ENCODE assay signal across 9 cellular contexts in the genomic region with DNA sequence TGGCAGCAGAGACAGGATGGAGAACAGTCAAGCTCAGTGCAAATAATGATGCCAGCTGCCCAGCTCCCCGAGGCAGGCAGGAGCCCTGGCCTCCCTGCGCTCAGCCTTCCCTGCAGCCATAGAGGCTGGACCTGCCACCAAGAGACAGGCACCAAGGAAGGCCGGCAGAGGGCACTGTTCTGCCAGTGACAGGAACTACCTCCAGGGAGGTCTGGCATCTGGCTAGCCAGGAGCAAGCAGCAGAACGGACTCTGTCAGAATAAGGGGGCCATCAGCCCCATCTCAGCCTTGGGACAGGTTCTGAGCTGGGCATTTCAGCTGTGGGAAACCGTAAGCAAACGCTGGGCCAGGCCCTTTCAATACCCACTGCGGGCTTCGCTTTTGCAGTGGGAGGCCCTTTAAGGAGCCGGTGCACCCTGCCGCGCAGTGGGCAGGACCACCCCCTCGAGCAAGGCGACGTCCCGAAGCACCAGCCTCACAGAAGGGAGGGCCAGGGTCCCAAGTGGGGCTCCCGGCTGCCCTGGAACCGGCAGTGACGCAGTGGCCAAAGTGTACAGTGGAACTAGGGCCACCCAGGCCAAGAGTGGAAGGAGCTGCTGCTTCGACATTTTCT. TPM values are rescaled to one million over a fixed set of nuclear protein-coding genes. Genes with fewer than 3 reads are reported as not detected.
A peak's percentile ranks its signal among the peaks of the same experiment; 100 is the strongest.
DNase-seq lines count a peak whose midpoint lies in the region; ATAC-seq and TF ChIP-seq lines count a peak whose summit lies in the region.
"Had no signal": no experiment of that assay in that cellular context is flagged by ENCODE, and none has a peak within 500 bp of the region (broad histone marks: within the 10 kb centered on the region; RNA-seq: fewer than 3 reads in every experiment).

No MANE protein-coding gene starts in this region.

- peaks cover 0 to 6% (median 0%) of the 10 kb centered on the region in 12 donors for H3K4me1 ChIP-seq in heart left ventricle

- H3K27ac Mint-ChIP-seq in activated naive CD4-positive, alpha-beta T cell treated with anti-CD3 and anti-CD28 coated beads, Interleukin-2, amount 50 U/mL, for 72 hours = no peak overlapping the region

- ATAC-seq in activated naive CD4-positive, alpha-beta T cell treated with anti-CD3 and anti-CD28 coated beads, Interleukin-2, amount 50 U/mL, for 72 hours = peak; percentile 92 to 97
- ATAC-seq in heart left ventricle = peak; percentile 49 to 89 (median 82)
- ATAC-seq in GM21360 (IDR thresholded peaks at IDR 0.05; ENCODE audit: unreplicated experiment) = no peak
- ATAC-seq in GM19463 (IDR thresholded peaks at IDR 0.05; ENCODE audit: unreplicated experiment) = no peak

- H3K9me3 Mint-ChIP-seq in activated naive CD4-positive, alpha-beta T cell treated with anti-CD3 and anti-CD28 coated beads, Interleukin-2, amount 50 U/mL, for 72 hours = no peaks in the 10 kb centered on the region

- no peak overlapping the region for H3K27ac ChIP-seq in heart left ventricle

- peaks cover 0 to 11% (median under 1%) of the 10 kb centered on the region in 9 donors for H3K36me3 ChIP-seq in heart left ventricle

- intact Hi-C loops in heart left ventricle (cut with DNase I) = loop anchor here in 1 of 10 donors (5.0 kb wide), 1 partner anchor 210 kb away; no protein-coding TSS in a partner anchor

- WGBS in heart left ventricle, 4 donors = 63 to 77% (median 66%) methylated on average over 13 to 19 of the region's 19 CpGs

- no peaks in the 10 kb centered on the region for H3K9me3 ChIP-seq in heart left ventricle

- TF ChIP-seq POLR2A in heart left ventricle (IDR thresholded peaks at IDR 0.05) = no peak

- H3K27me3 ChIP-seq in heart left ventricle = peaks cover 0 to 33% (median 4%) of the 10 kb centered on the region in 9 donors

- no peak overlapping the region for H3K4me3 ChIP-seq in heart left ventricle

- peaks cover 0 to 2% of the 10 kb centered on the region in 2 donors for H3K36me3 Mint-ChIP-seq in activated naive CD4-positive, alpha-beta T cell treated with anti-CD3 and anti-CD28 coated beads, Interleukin-2, amount 50 U/mL, for 72 hours

- in situ Hi-C loops in KBM-7 (cut with MboI; ENCODE audit: low pct_unique_long_range_greater_than_20kb, low sequenced_read_pairs) = no loop called here

- DNase-seq in D341Med (ENCODE audit: low spot score) (peak; percentile 86), KBM-7 (peak; percentile 74), SKM-1 treated with dmso at 0.1 percent for 144 hours (lab: John Stamatoyannopoulos, UW; ENCODE audit: unreplicated experiment) (peak; percentile 52), heart left ventricle (peak; percentile 70 to 89 (median 82)), retina (peak; percentile 74)
- DNase-seq in activated naive CD4-positive, alpha-beta T cell treated with anti-CD3 and anti-CD28 coated beads, Interleukin-2, amount 50 U/mL, for 72 hours (ENCODE audit: low spot score in 2 of 2) = peak; percentile 77 to 82

- peak; percentile 54 to 84 (median 74) for TF ChIP-seq CTCF in heart left ventricle (IDR thresholded peaks at IDR 0.05)

RNA-seq across cellular contexts. Expression of a gene that starts 18.2 kb away (rescaled TPM):
- 10 to 100 TPM; 20.8 to 23.3 TPM for total RNA-seq in activated naive CD4-positive, alpha-beta T cell treated with anti-CD3 and anti-CD28 coated beads, Interleukin-2, amount 50 U/mL, for 72 hours
- 10 to 100 TPM; 18.9 to 33.8 (median 25.8) TPM for total RNA-seq in heart left ventricle
- polyA plus RNA-seq in heart left ventricle = 10 to 100 TPM; 18.4 to 36.7 TPM

RNA-seq across cellular contexts. Expression of a gene that starts 54.2 kb away (rescaled TPM):
- total RNA-seq in activated naive CD4-positive, alpha-beta T cell treated with anti-CD3 and anti-CD28 coated beads, Interleukin-2, amount 50 U/mL, for 72 hours = not detected
- not detected for total RNA-seq in heart left ventricle
- not detected for polyA plus RNA-seq in heart left ventricle
- total RNA-seq: activated CD8-positive, alpha-beta memory T cell treated with anti-CD3 and anti-CD28 coated beads for 36 hours had no signal

RNA-seq across cellular contexts. Expression of a gene that starts 59.1 kb away (rescaled TPM):
- total RNA-seq in activated naive CD4-positive, alpha-beta T cell treated with anti-CD3 and anti-CD28 coated beads, Interleukin-2, amount 50 U/mL, for 72 hours = not detected
- not detected for total RNA-seq in heart left ventricle
- polyA plus RNA-seq in heart left ventricle = not detected
- total RNA-seq: activated CD8-positive, alpha-beta memory T cell treated with anti-CD3 and anti-CD28 coated beads for 36 hours had no signal

Comparison
In these comparisons a context has a peak if more than half of its experiments do, and no peak if none do; other contexts are left out.
1. ATAC-seq: peak in activated naive CD4-positive, alpha-beta T cell treated with anti-CD3 and anti-CD28 coated beads, Interleukin-2, amount 50 U/mL, for 72 hours (2 of 2) and heart left ventricle (4 of 4); none in GM21360 (single experiment) and GM19463 (single experiment).
2. Peak in every context shown above with its lines, with median percentiles within 50 percentile points of each other: DNase-seq.